8 cellular contexts compared by ENCODE assay signal in genomic region chr14:30270200-30271161, GRCh38.
A peak's percentile ranks its signal among the peaks of the same experiment; 100 is the strongest.
DNase-seq lines count a peak whose midpoint lies in the region; ATAC-seq lines count a peak whose summit lies in the region.

No MANE protein-coding gene starts in this region.

- intact Hi-C loops in activated CD4-positive, alpha-beta T cell treated with anti-CD3 and anti-CD28 coated beads, Interleukin-2, amount 10 ng/mL, durations not matched to agents 24 days and 14 days (cut with micrococcal nuclease): no loop called here

- no peaks in the 10 kb centered on the region for H3K9me3 ChIP-seq in CD4-positive, CD25-positive, alpha-beta regulatory T cell (ENCODE audit: control insufficient read depth in 2 of 2, low read length in 2 of 2)

- no peak overlapping the region for H3K27ac ChIP-seq in CD4-positive, CD25-positive, alpha-beta regulatory T cell (ENCODE audit: insufficient read depth, low read length, poor library complexity, severe bottlenecking)

- H3K9me3 Mint-ChIP-seq in CD4-positive, CD25-positive, alpha-beta regulatory T cell: peaks cover 0 to 6% (median 0%) of the 10 kb centered on the region in 7 donors
- H3K9me3 Mint-ChIP-seq in activated CD4-positive, alpha-beta T cell treated with anti-CD3 and anti-CD28 coated beads, Interleukin-2, amount 10 ng/mL, durations not matched to agents 24 days and 14 days: no peaks in the 10 kb centered on the region

- peak overlapping the region in 1 of 3 donors; percentile 42 for H3K27ac Mint-ChIP-seq in CD4-positive, CD25-positive, alpha-beta regulatory T cell
- H3K27ac Mint-ChIP-seq in activated CD4-positive, alpha-beta T cell treated with anti-CD3 and anti-CD28 coated beads, Interleukin-2, amount 10 ng/mL, durations not matched to agents 24 days and 14 days: no peak overlapping the region

- ATAC-seq in CD4-positive, CD25-positive, alpha-beta regulatory T cell (ENCODE audit: low read depth in 2 of 2): peak in 1 of 2 donors; percentile 47
- ATAC-seq in GM19372 (IDR thresholded peaks at IDR 0.05; ENCODE audit: low read depth, unreplicated experiment): peak; percentile 99
- peak; percentile 100 for ATAC-seq in HG03442 (IDR thresholded peaks at IDR 0.05; ENCODE audit: unreplicated experiment)

- H3K4me1 ChIP-seq in CD4-positive, CD25-positive, alpha-beta regulatory T cell (ENCODE audit: control insufficient read depth, insufficient read depth, low read length, poor library complexity, severe bottlenecking): no peaks in the 10 kb centered on the region

- H3K4me1 Mint-ChIP-seq in CD4-positive, CD25-positive, alpha-beta regulatory T cell: peaks cover 0 to 4% (median 0%) of the 10 kb centered on the region in 4 donors
- H3K4me1 Mint-ChIP-seq in activated CD4-positive, alpha-beta T cell treated with anti-CD3 and anti-CD28 coated beads, Interleukin-2, amount 10 ng/mL, durations not matched to agents 24 days and 14 days: peaks cover 2% of the 10 kb centered on the region

- peaks cover 4% of the 10 kb centered on the region for H3K27me3 Mint-ChIP-seq in CD4-positive, CD25-positive, alpha-beta regulatory T cell
- H3K27me3 Mint-ChIP-seq in activated CD4-positive, alpha-beta T cell treated with anti-CD3 and anti-CD28 coated beads, Interleukin-2, amount 10 ng/mL, durations not matched to agents 24 days and 14 days: no peaks in the 10 kb centered on the region

- no peaks in the 10 kb centered on the region for H3K36me3 Mint-ChIP-seq in CD4-positive, CD25-positive, alpha-beta regulatory T cell
- no peaks in the 10 kb centered on the region for H3K36me3 Mint-ChIP-seq in activated CD4-positive, alpha-beta T cell treated with anti-CD3 and anti-CD28 coated beads, Interleukin-2, amount 10 ng/mL, durations not matched to agents 24 days and 14 days (ENCODE audit: low read depth)

- H3K4me3 ChIP-seq in CD4-positive, CD25-positive, alpha-beta regulatory T cell (ENCODE audit: low read depth, low read length): peak overlapping the region; percentile 34

- H3K4me3 Mint-ChIP-seq in CD4-positive, CD25-positive, alpha-beta regulatory T cell: peak overlapping the region in 2 of 4 donors; percentile 39 to 69
- H3K4me3 Mint-ChIP-seq in activated CD4-positive, alpha-beta T cell treated with anti-CD3 and anti-CD28 coated beads, Interleukin-2, amount 10 ng/mL, durations not matched to agents 24 days and 14 days: peak overlapping the region; percentile 38

- H3K36me3 ChIP-seq in CD4-positive, CD25-positive, alpha-beta regulatory T cell (ENCODE audit: control insufficient read depth, insufficient read depth, low read length): no peaks in the 10 kb centered on the region

- no peaks in the 10 kb centered on the region for H3K27me3 ChIP-seq in CD4-positive, CD25-positive, alpha-beta regulatory T cell (ENCODE audit: control insufficient read depth, insufficient read depth, low read length)

- peak; percentile 4 to 56 (median 4) for DNase-seq in CD4-positive, CD25-positive, alpha-beta regulatory T cell
- DNase-seq in NCI-H460 (ENCODE audit: extremely low read depth, low read depth): peak; percentile 85
- DNase-seq in activated CD4-positive, alpha-beta T cell treated with anti-CD3 and anti-CD28 coated beads, Interleukin-2, amount 10 ng/mL, durations not matched to agents 24 days and 14 days: peak; percentile 89
- peak; percentile 22 for DNase-seq in effector CD4-positive, alpha-beta T cell
- peak; percentile 79 to 89 for DNase-seq in lung microvascular endothelial cell (ENCODE audit: low read depth in 2 of 2)
- DNase-seq in stimulated activated CD8-positive, alpha-beta memory T cell treated with anti-CD3 and anti-CD28 coated beads, Interleukin-12 subunit alpha, Interleukin-12 subunit beta, amount 100 ng/mL, for 4 hours (ENCODE audit: low read depth): peak; percentile 0

Comparison
In these comparisons a context has a peak if more than half of its experiments do, and no peak if none do; other contexts are left out.
1. DNase-seq: peak in every context shown above with its lines; median percentile 89 in activated CD4-positive, alpha-beta T cell treated with anti-CD3 and anti-CD28 coated beads, Interleukin-2, amount 10 ng/mL, durations not matched to agents 24 days and 14 days; 85 in NCI-H460; 84 in lung microvascular endothelial cell; 22 in effector CD4-positive, alpha-beta T cell; 4 in CD4-positive, CD25-positive, alpha-beta regulatory T cell; 0 in stimulated activated CD8-positive, alpha-beta memory T cell treated with anti-CD3 and anti-CD28 coated beads, Interleukin-12 subunit alpha, Interleukin-12 subunit beta, amount 100 ng/mL, for 4 hours.